ENCODE assay signal across 36 cellular contexts in genomic region chr14:38835874-38836273, GRCh38.
"Had no signal": no experiment of that assay in that cellular context is flagged by ENCODE, and none has a peak within 500 bp of the region (broad histone marks: within the 10 kb centered on the region; RNA-seq: fewer than 3 reads in every experiment).

No MANE protein-coding gene starts in this region.

- H3K27ac Mint-ChIP-seq: activated CD4-positive, alpha-beta memory T cell treated with anti-CD3 and anti-CD28 coated beads for 36 hours; activated CD4-positive, alpha-beta T cell treated with anti-CD3 and anti-CD28 coated beads for 36 hours; activated CD4-positive, alpha-beta T cell treated with anti-CD3 and anti-CD28 coated beads, Interleukin-2, amount 10 ng/mL, durations not matched to agents 24 days and 14 days; activated CD8-positive, alpha-beta memory T cell treated with anti-CD3 and anti-CD28 coated beads, Interleukin-2, amount 10 ng/mL, durations not matched to agents 7 days and 5 days; activated CD8-positive, alpha-beta T cell treated with anti-CD3 and anti-CD28 coated beads, Interleukin-2, amount 10 ng/mL, durations not matched to agents 7 days and 5 days; activated naive CD4-positive, alpha-beta T cell treated with anti-CD3 and anti-CD28 coated beads for 36 hours; activated naive CD4-positive, alpha-beta T cell treated with anti-CD3 and anti-CD28 coated beads, Interleukin-2, amount 50 U/mL, for 24 hours; activated naive CD8-positive, alpha-beta T cell treated with anti-CD3 and anti-CD28 coated beads for 36 hours; activated naive CD8-positive, alpha-beta T cell treated with anti-CD3 and anti-CD28 coated beads, Interleukin-2, amount 50 U/mL, for 24 hours; activated T-helper 1 cell treated with anti-CD3 and anti-CD28 coated beads, Interleukin-12 subunit alpha, Interleukin-12 subunit beta, Interleukin-2, Interleukin-4 antibody, amounts not matched to agents 30 ng/mL and 10 ng/mL and 1 ng/mL, durations not matched to agents 14 hours and 24 hours and 36 hours; activated T-helper 2 cell treated with anti-CD3 and anti-CD28 coated beads, Interferon-gamma antibody, Interleukin-2, Interleukin-4, amounts not matched to agents 10 μg/mL and 5 μg/mL and 100 μg/mL, durations not matched to agents 14 hours and 24 hours and 36 hours; brain; dendritic cell treated with granulocyte-macrophage colony-stimulating factor and Interleukin-4, amounts not matched to agents 40 ng/mL and 50 ng/mL, for 4 days; endodermal cell had no signal

- H3K36me3 ChIP-seq: adrenal gland, ascending aorta, breast epithelium, cardiac muscle cell had no signal

- H3K27me3 ChIP-seq: adrenal gland, ascending aorta, breast epithelium, cardiac muscle cell had no signal

- H3K4me3 ChIP-seq: adrenal gland, ascending aorta, breast epithelium, cardiac muscle cell, coronary artery, dorsolateral prefrontal cortex had no signal

- ATAC-seq: activated CD4-positive, alpha-beta T cell treated with anti-CD3 and anti-CD28 coated beads for 36 hours; activated CD8-positive, alpha-beta memory T cell treated with anti-CD3 and anti-CD28 coated beads, Interleukin-2, amount 10 ng/mL, durations not matched to agents 7 days and 5 days; esophagus mucosa had no signal

- H3K4me1 Mint-ChIP-seq: activated CD4-positive, alpha-beta T cell treated with anti-CD3 and anti-CD28 coated beads for 36 hours; activated CD4-positive, alpha-beta T cell treated with anti-CD3 and anti-CD28 coated beads, Interleukin-2, amount 10 ng/mL, durations not matched to agents 24 days and 14 days; activated CD8-positive, alpha-beta memory T cell treated with anti-CD3 and anti-CD28 coated beads, Interleukin-2, amount 10 ng/mL, durations not matched to agents 7 days and 5 days; activated naive CD4-positive, alpha-beta T cell treated with anti-CD3 and anti-CD28 coated beads, Interleukin-2, amount 50 U/mL, for 24 hours; activated naive CD8-positive, alpha-beta T cell treated with anti-CD3 and anti-CD28 coated beads for 36 hours; activated naive CD8-positive, alpha-beta T cell treated with anti-CD3 and anti-CD28 coated beads, Interleukin-2, amount 50 U/mL, for 24 hours; brain had no signal

- H3K27me3 Mint-ChIP-seq: activated CD4-positive, alpha-beta memory T cell treated with anti-CD3 and anti-CD28 coated beads for 36 hours; activated CD4-positive, alpha-beta T cell treated with anti-CD3 and anti-CD28 coated beads for 36 hours; activated CD4-positive, alpha-beta T cell treated with anti-CD3 and anti-CD28 coated beads, Interleukin-2, amount 10 ng/mL, durations not matched to agents 24 days and 14 days; activated CD8-positive, alpha-beta memory T cell treated with anti-CD3 and anti-CD28 coated beads, Interleukin-2, amount 10 ng/mL, durations not matched to agents 7 days and 5 days; activated naive CD8-positive, alpha-beta T cell treated with anti-CD3 and anti-CD28 coated beads, Interleukin-2, amount 50 U/mL, for 24 hours; brain; dendritic cell treated with granulocyte-macrophage colony-stimulating factor and Interleukin-4, amounts not matched to agents 40 ng/mL and 50 ng/mL, for 4 days had no signal

- H3K4me1 ChIP-seq: breast epithelium had no signal

- H3K36me3 Mint-ChIP-seq: activated CD4-positive, alpha-beta memory T cell treated with anti-CD3 and anti-CD28 coated beads for 36 hours; activated CD8-positive, alpha-beta memory T cell treated with anti-CD3 and anti-CD28 coated beads, Interleukin-2, amount 10 ng/mL, durations not matched to agents 7 days and 5 days; activated naive CD4-positive, alpha-beta T cell treated with anti-CD3 and anti-CD28 coated beads, Interleukin-2, amount 50 U/mL, for 24 hours; activated naive CD8-positive, alpha-beta T cell treated with anti-CD3 and anti-CD28 coated beads for 36 hours; brain had no signal

- H3K4me3 Mint-ChIP-seq: activated CD4-positive, alpha-beta memory T cell treated with anti-CD3 and anti-CD28 coated beads for 36 hours; activated CD4-positive, alpha-beta T cell treated with anti-CD3 and anti-CD28 coated beads for 36 hours; activated CD4-positive, alpha-beta T cell treated with anti-CD3 and anti-CD28 coated beads, Interleukin-2, amount 10 ng/mL, durations not matched to agents 24 days and 14 days; activated CD8-positive, alpha-beta memory T cell treated with anti-CD3 and anti-CD28 coated beads, Interleukin-2, amount 10 ng/mL, durations not matched to agents 7 days and 5 days; activated CD8-positive, alpha-beta T cell treated with anti-CD3 and anti-CD28 coated beads, Interleukin-2, amount 10 ng/mL, durations not matched to agents 7 days and 5 days; activated naive CD4-positive, alpha-beta T cell treated with anti-CD3 and anti-CD28 coated beads for 36 hours; activated naive CD4-positive, alpha-beta T cell treated with anti-CD3 and anti-CD28 coated beads, Interleukin-2, amount 50 U/mL, for 24 hours; activated naive CD8-positive, alpha-beta T cell treated with anti-CD3 and anti-CD28 coated beads for 36 hours; activated naive CD8-positive, alpha-beta T cell treated with anti-CD3 and anti-CD28 coated beads, Interleukin-2, amount 50 U/mL, for 24 hours; activated T-helper 1 cell treated with anti-CD3 and anti-CD28 coated beads, Interleukin-12 subunit alpha, Interleukin-12 subunit beta, Interleukin-2, Interleukin-4 antibody, amounts not matched to agents 30 ng/mL and 10 ng/mL and 1 ng/mL, durations not matched to agents 14 hours and 24 hours and 36 hours; brain; dendritic cell treated with granulocyte-macrophage colony-stimulating factor and Interleukin-4, amounts not matched to agents 40 ng/mL and 50 ng/mL, for 4 days; endodermal cell had no signal

- H3K27ac ChIP-seq: adrenal gland, ascending aorta, breast epithelium, cardiac muscle cell, coronary artery, dorsolateral prefrontal cortex had no signal

- H3K9me3 ChIP-seq: adrenal gland, ascending aorta, breast epithelium had no signal

- DNase-seq: activated CD4-positive, alpha-beta memory T cell treated with anti-CD3 and anti-CD28 coated beads for 36 hours; activated CD4-positive, alpha-beta T cell treated with anti-CD3 and anti-CD28 coated beads for 36 hours; activated CD4-positive, alpha-beta T cell treated with anti-CD3 and anti-CD28 coated beads, Interleukin-2, amount 10 ng/mL, durations not matched to agents 24 days and 14 days; activated CD4-positive, CD25-positive, alpha-beta regulatory T cell; activated CD4-positive, CD25-positive, alpha-beta regulatory T cell treated with anti-CD3 and anti-CD28 coated beads, Interleukin-2, amount 50 U/mL, for 72 hours; activated CD8-positive, alpha-beta memory T cell treated with anti-CD3 and anti-CD28 coated beads, Interleukin-2, amount 10 ng/mL, durations not matched to agents 7 days and 5 days; activated CD8-positive, alpha-beta memory T cell treated with anti-CD3 and anti-CD28 coated beads, Interleukin-2, amount 50 U/mL, for 4 hours; activated CD8-positive, alpha-beta T cell treated with anti-CD3 and anti-CD28 coated beads, Interleukin-2, amount 10 ng/mL, durations not matched to agents 7 days and 5 days; activated effector memory CD4-positive, alpha-beta T cell treated with anti-CD3 and anti-CD28 coated beads, Interleukin-2, amount 50 U/mL, for 16 hours; activated naive CD4-positive, alpha-beta T cell treated with anti-CD3 and anti-CD28 coated beads for 36 hours; activated naive CD8-positive, alpha-beta T cell treated with anti-CD3 and anti-CD28 coated beads for 36 hours; activated naive CD8-positive, alpha-beta T cell treated with anti-CD3 and anti-CD28 coated beads, Interleukin-2, amount 50 U/mL, for 24 hours; activated T-cell treated with anti-CD3 and anti-CD28 coated beads, Interleukin-2, amount 50 U/mL, for 1 hour; activated T-cell treated with anti-CD3 and anti-CD28 coated beads, Interleukin-2, amount 50 U/mL, for 48 hours; adrenal gland; amygdala; central memory CD4-positive, alpha-beta T cell; cerebellar nuclear complex; dorsolateral prefrontal cortex; effector memory CD4-positive, alpha-beta T cell; endodermal cell; foreskin fibroblast; glutamatergic neuron; T-helper 1 cell; T-helper 2 cell had no signal

- FAIRE-seq: frontal cortex had no signal
